In genomic region chr18:8788503-8789429, GRCh38 we compare ENCODE assay signal across 20 cellular contexts.
DNase-seq lines count a peak whose midpoint lies in the region; TF ChIP-seq lines count a peak whose summit lies in the region.
"Had no signal": no experiment of that assay in that cellular context is flagged by ENCODE, and none has a peak within 500 bp of the region (broad histone marks: within the 10 kb centered on the region; RNA-seq: fewer than 3 reads in every experiment).

No MANE protein-coding gene starts in this region.

- no peak overlapping the region for H3K4me2 ChIP-seq in hepatocyte

- no peaks in the 10 kb centered on the region for H4K20me1 ChIP-seq in hepatocyte (ENCODE audit: insufficient read depth, poor library complexity, severe bottlenecking)

- H3K27ac ChIP-seq in hepatocyte, result peak overlapping the region; percentile 95
- H3K27ac ChIP-seq: epithelial cell of prostate, skin epidermis had no signal

- no peaks in the 10 kb centered on the region for H3K9me3 ChIP-seq in hepatocyte (ENCODE audit: low read depth)
- H3K9me3 ChIP-seq: upper lobe of left lung had no signal

- no peaks in the 10 kb centered on the region for H3K9me2 ChIP-seq in hepatocyte (replicated peaks; ENCODE audit: insufficient read depth)

- H3K4me3 ChIP-seq in AG10803 (ENCODE audit: low read length), result no peak overlapping the region
- H3K4me3 ChIP-seq in hepatocyte, result no peak overlapping the region
- H3K4me3 ChIP-seq in H7 (ENCODE audit: insufficient read depth, low read depth, low read length), result no peak overlapping the region
- H3K4me3 ChIP-seq: skin epidermis, upper lobe of left lung had no signal

- WGBS in hepatocyte (ENCODE audit: low lambda C conversion rate, missing lambda C conversion rate), result 83% methylated on average over 13 of the region's 13 CpGs

- H3K27me3 ChIP-seq in hepatocyte, result no peaks in the 10 kb centered on the region
- H3K27me3 ChIP-seq in H7 (ENCODE audit: control insufficient read depth, insufficient read depth, low read length), result no peaks in the 10 kb centered on the region
- H3K27me3 ChIP-seq: dorsolateral prefrontal cortex, upper lobe of left lung had no signal

- H2AFZ ChIP-seq in hepatocyte, result no peak overlapping the region

- H3K36me3 ChIP-seq in hepatocyte (replicated peaks; ENCODE audit: insufficient read depth, low read depth) (no peaks in the 10 kb centered on the region), H7 (replicated peaks; ENCODE audit: control insufficient read depth, insufficient read depth, low read length) (peaks cover 5% of the 10 kb centered on the region)
- H3K36me3 ChIP-seq: upper lobe of left lung had no signal

- peaks cover 39% of the 10 kb centered on the region for H3K4me1 ChIP-seq in hepatocyte (ENCODE audit: insufficient read depth)

- DNase-seq in AG10803 (ENCODE audit: low read depth), result peak; percentile 53
- peak; percentile 32 for DNase-seq in amniotic epithelial cell (ENCODE audit: low read depth)
- no peak for DNase-seq in hepatocyte (ENCODE audit: low spot score)
- peak; percentile 45 for DNase-seq in retina
- DNase-seq in OCI-M2 (lab: John Stamatoyannopoulos, UW; ENCODE audit: unreplicated experiment), result no peak
- no peak for DNase-seq in NOMO-1 treated with DMSO at 0.1 percent for 48 hours (lab: John Stamatoyannopoulos, UW; ENCODE audit: unreplicated experiment)
- no peak for DNase-seq in HUDEP-2 (lab: John Stamatoyannopoulos, UW; ENCODE audit: unreplicated experiment in 76 of 76)
- no peak for DNase-seq in H7
- DNase-seq: activated naive CD8-positive, alpha-beta T cell treated with anti-CD3 and anti-CD28 coated beads for 36 hours; GDM1; mesendoderm; MM.1S; NCI-H146; NCI-H748 treated with DMSO at 0.1 percent for 48 hours; Right ventricle myocardium superior; stimulated activated CD4-positive, alpha-beta T cell treated with anti-CD3 and anti-CD28 coated beads, Interleukin-4, amount 100 ng/mL, for 1 hour had no signal

- TF ChIP-seq CTCF in AG10803 (conservative IDR thresholded peaks at IDR 0.05; ENCODE audit: low read length), result no peak
- no peak for TF ChIP-seq CTCF in hepatocyte (IDR thresholded peaks at IDR 0.05; ENCODE audit: poor library complexity)

- H3K79me2 ChIP-seq in hepatocyte, result no peaks in the 10 kb centered on the region

Comparison
In these comparisons a context has a peak if more than half of its experiments do, and no peak if none do; other contexts are left out.
1. DNase-seq: peak in AG10803 (single experiment), amniotic epithelial cell (single experiment) and retina (single experiment); none in hepatocyte (single experiment), OCI-M2 (single experiment), NOMO-1 treated with DMSO at 0.1 percent for 48 hours (single experiment), HUDEP-2 (0 of 76) and H7 (single experiment).